In the genomic region with DNA sequence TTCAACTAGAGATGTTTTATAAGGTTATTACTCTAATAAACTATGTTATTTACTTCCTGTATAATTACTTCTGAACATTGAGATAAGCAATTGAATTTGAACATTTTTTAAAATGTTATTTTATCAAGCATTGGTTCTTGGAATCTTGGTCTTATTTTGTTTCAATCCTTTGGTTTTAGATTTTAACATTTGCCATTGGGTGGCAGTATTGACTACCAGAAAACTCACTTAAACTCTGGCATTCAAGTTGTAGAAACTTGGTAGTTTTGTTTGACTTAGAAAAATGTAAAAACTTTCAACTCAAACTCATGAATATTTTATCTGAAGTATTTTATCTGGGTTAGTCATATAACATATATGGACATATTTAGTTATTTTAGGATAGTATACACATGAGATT, we compare ENCODE assay signal across 9 cellular contexts. TPM values are rescaled to one million over a fixed set of nuclear protein-coding genes. Genes with fewer than 3 reads are reported as not detected.
DNase-seq lines count a peak whose midpoint lies in the region; ATAC-seq and TF ChIP-seq lines count a peak whose summit lies in the region.
"Had no signal": no experiment of that assay in that cellular context is flagged by ENCODE, and none has a peak within 500 bp of the region (broad histone marks: within the 10 kb centered on the region; RNA-seq: fewer than 3 reads in every experiment).

No MANE protein-coding gene starts in this region.

- H3K27ac ChIP-seq in brain microvascular endothelial cell = no peak overlapping the region
- no peak overlapping the region for H3K27ac ChIP-seq in liver (ENCODE audit: low read depth in 1 of 2, low read length in 2 of 2)
- H3K27ac ChIP-seq in coronary artery = no peak overlapping the region

- H3K4me1 ChIP-seq in liver (ENCODE audit: control insufficient read depth in 4 of 4, insufficient read depth in 4 of 4, low read length in 3 of 4) = no peaks in the 10 kb centered on the region

- DNase-seq in Ammon's horn (ENCODE audit: low spot score) (peak; percentile 11), HT-29 (ENCODE audit: low spot score) (peak; percentile 29), brain microvascular endothelial cell (no peak), coronary artery (ENCODE audit: low spot score) (no peak), DMS79 treated with DMSO at 0.1 percent for 48 hours (lab: John Stamatoyannopoulos, UW) (no peak)
- no peak for DNase-seq in effector memory CD8-positive, alpha-beta T cell
- DNase-seq: naive B cell had no signal

- no peak overlapping the region for H3K4me3 Mint-ChIP-seq in effector memory CD8-positive, alpha-beta T cell
- H3K4me3 Mint-ChIP-seq: naive B cell had no signal

- H3K27me3 Mint-ChIP-seq in effector memory CD8-positive, alpha-beta T cell = peaks cover 0 to 6% of the 10 kb centered on the region in 2 donors

- no peak for ATAC-seq in effector memory CD8-positive, alpha-beta T cell (replicated peaks)
- ATAC-seq in HG03280 (IDR thresholded peaks at IDR 0.05; ENCODE audit: unreplicated experiment) = no peak

- TF ChIP-seq CTCF in brain microvascular endothelial cell (IDR thresholded peaks at IDR 0.05; ENCODE audit: low read depth, low read length, missing control alignments) (peak; percentile 20), liver (IDR thresholded peaks at IDR 0.05; ENCODE audit: low read depth, low read length, missing input control) (peak; percentile 23), coronary artery (IDR thresholded peaks at IDR 0.05) (no peak)

- no peaks in the 10 kb centered on the region for H3K4me1 Mint-ChIP-seq in effector memory CD8-positive, alpha-beta T cell (ENCODE audit: low read depth in 2 of 2)
- H3K4me1 Mint-ChIP-seq: naive B cell had no signal

- in situ Hi-C loops in brain microvascular endothelial cell (cut with HindIII; ENCODE audit: low pct_ligation_motif_present, low sequenced_read_pairs) = no loop called here

- H3K9ac ChIP-seq in liver (ENCODE audit: low read depth in 1 of 2, low read length in 2 of 2) = no peak overlapping the region

- no peaks in the 10 kb centered on the region for H3K9me3 ChIP-seq in liver (ENCODE audit: control insufficient read depth in 4 of 4, low read length in 3 of 4)

- H3K4me3 ChIP-seq in brain microvascular endothelial cell (ENCODE audit: low read depth, low read length) (no peak overlapping the region), liver (ENCODE audit: low read depth in 1 of 3, low read length in 3 of 3) (no peak overlapping the region), coronary artery (no peak overlapping the region)

- no peak overlapping the region for H3K27ac Mint-ChIP-seq in effector memory CD8-positive, alpha-beta T cell
- H3K27ac Mint-ChIP-seq: naive B cell had no signal

- no peaks in the 10 kb centered on the region for H3K36me3 Mint-ChIP-seq in effector memory CD8-positive, alpha-beta T cell (ENCODE audit: insufficient read depth)
- H3K36me3 Mint-ChIP-seq: naive B cell had no signal

- H3K9me3 Mint-ChIP-seq in effector memory CD8-positive, alpha-beta T cell = peaks cover 0 to 5% of the 10 kb centered on the region in 2 donors

- no peaks in the 10 kb centered on the region for H3K27me3 ChIP-seq in brain microvascular endothelial cell (replicated peaks)
- no peaks in the 10 kb centered on the region for H3K27me3 ChIP-seq in liver (ENCODE audit: control insufficient read depth in 4 of 4, insufficient read depth in 4 of 4, low read length in 3 of 4)

- H3K36me3 ChIP-seq in brain microvascular endothelial cell (replicated peaks) (no peaks in the 10 kb centered on the region), liver (ENCODE audit: control insufficient read depth in 4 of 4, insufficient read depth in 3 of 4, low read depth in 1 of 4, low read length in 3 of 4) (no peaks in the 10 kb centered on the region)

- TF ChIP-seq RAD21 in liver (IDR thresholded peaks at IDR 0.05) = peak; percentile 66 to 68

TF ChIP-seq in liver, 16 proteins besides CTCF, POLR2A, EP300 and RAD21:
- TF ChIP-seq GABPA (IDR thresholded peaks at IDR 0.05 in 1 of 2, conservative IDR thresholded peaks at IDR 0.05 in 1 of 2) = no peak
- no peak for TF ChIP-seq TAF1 (conservative IDR thresholded peaks at IDR 0.05)
- TF ChIP-seq, protein P1, sequence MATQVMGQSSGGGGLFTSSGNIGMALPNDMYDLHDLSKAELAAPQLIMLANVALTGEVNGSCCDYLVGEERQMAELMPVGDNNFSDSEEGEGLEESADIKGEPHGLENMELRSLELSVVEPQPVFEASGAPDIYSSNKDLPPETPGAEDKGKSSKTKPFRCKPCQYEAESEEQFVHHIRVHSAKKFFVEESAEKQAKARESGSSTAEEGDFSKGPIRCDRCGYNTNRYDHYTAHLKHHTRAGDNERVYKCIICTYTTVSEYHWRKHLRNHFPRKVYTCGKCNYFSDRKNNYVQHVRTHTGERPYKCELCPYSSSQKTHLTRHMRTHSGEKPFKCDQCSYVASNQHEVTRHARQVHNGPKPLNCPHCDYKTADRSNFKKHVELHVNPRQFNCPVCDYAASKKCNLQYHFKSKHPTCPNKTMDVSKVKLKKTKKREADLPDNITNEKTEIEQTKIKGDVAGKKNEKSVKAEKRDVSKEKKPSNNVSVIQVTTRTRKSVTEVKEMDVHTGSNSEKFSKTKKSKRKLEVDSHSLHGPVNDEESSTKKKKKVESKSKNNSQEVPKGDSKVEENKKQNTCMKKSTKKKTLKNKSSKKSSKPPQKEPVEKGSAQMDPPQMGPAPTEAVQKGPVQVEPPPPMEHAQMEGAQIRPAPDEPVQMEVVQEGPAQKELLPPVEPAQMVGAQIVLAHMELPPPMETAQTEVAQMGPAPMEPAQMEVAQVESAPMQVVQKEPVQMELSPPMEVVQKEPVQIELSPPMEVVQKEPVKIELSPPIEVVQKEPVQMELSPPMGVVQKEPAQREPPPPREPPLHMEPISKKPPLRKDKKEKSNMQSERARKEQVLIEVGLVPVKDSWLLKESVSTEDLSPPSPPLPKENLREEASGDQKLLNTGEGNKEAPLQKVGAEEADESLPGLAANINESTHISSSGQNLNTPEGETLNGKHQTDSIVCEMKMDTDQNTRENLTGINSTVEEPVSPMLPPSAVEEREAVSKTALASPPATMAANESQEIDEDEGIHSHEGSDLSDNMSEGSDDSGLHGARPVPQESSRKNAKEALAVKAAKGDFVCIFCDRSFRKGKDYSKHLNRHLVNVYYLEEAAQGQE (IDR thresholded peaks at IDR 0.05) = no peak
- no peak for TF ChIP-seq HNF4G (IDR thresholded peaks at IDR 0.05)
- TF ChIP-seq, protein P2, sequence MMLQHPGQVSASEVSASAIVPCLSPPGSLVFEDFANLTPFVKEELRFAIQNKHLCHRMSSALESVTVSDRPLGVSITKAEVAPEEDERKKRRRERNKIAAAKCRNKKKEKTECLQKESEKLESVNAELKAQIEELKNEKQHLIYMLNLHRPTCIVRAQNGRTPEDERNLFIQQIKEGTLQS (IDR thresholded peaks at IDR 0.05) = no peak
- no peak for TF ChIP-seq RXRA (IDR thresholded peaks at IDR 0.05)
- no peak for TF ChIP-seq FOXA2 (IDR thresholded peaks at IDR 0.05)
- TF ChIP-seq EGR1 (IDR thresholded peaks at IDR 0.05; ENCODE audit: low read depth in 2 of 2) = no peak
- no peak for TF ChIP-seq NR2F2 (IDR thresholded peaks at IDR 0.05)
- TF ChIP-seq, protein P3, sequence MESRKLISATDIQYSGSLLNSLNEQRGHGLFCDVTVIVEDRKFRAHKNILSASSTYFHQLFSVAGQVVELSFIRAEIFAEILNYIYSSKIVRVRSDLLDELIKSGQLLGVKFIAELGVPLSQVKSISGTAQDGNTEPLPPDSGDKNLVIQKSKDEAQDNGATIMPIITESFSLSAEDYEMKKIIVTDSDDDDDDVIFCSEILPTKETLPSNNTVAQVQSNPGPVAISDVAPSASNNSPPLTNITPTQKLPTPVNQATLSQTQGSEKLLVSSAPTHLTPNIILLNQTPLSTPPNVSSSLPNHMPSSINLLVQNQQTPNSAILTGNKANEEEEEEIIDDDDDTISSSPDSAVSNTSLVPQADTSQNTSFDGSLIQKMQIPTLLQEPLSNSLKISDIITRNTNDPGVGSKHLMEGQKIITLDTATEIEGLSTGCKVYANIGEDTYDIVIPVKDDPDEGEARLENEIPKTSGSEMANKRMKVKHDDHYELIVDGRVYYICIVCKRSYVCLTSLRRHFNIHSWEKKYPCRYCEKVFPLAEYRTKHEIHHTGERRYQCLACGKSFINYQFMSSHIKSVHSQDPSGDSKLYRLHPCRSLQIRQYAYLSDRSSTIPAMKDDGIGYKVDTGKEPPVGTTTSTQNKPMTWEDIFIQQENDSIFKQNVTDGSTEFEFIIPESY (IDR thresholded peaks at IDR 0.05) = no peak
- TF ChIP-seq, protein P4, sequence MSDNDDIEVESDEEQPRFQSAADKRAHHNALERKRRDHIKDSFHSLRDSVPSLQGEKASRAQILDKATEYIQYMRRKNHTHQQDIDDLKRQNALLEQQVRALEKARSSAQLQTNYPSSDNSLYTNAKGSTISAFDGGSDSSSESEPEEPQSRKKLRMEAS (IDR thresholded peaks at IDR 0.05) = no peak
- TF ChIP-seq FOXA1 (IDR thresholded peaks at IDR 0.05) = no peak
- TF ChIP-seq SP1 (IDR thresholded peaks at IDR 0.05) = no peak
- TF ChIP-seq JUND (IDR thresholded peaks at IDR 0.05) = no peak
- no peak for TF ChIP-seq YY1 (IDR thresholded peaks at IDR 0.05)
- TF ChIP-seq HNF4A (conservative IDR thresholded peaks at IDR 0.05) = no peak

RNA-seq across cellular contexts. Expression of a gene that starts 48.1 kb away (rescaled TPM):
- not detected in 2 replicates for total RNA-seq in HT-29 (2014; rRNA removed; shearing (Covaris generic))
- 10 to 100 TPM in 1 of 2 donors, 1 to 10 TPM in 1; 9.3 to 26.9 TPM for total RNA-seq in liver
- 1 to 10 TPM in 1 of 2 donors, under 1 TPM in 1; 0.40 to 1.4 TPM for polyA plus RNA-seq in liver

Comparison
In these comparisons a context has a peak if more than half of its experiments do, and no peak if none do; other contexts are left out.
1. DNase-seq: peak in Ammon's horn (single experiment) and HT-29 (single experiment); none in brain microvascular endothelial cell (single experiment), effector memory CD8-positive, alpha-beta T cell (0 of 3), coronary artery (single experiment) and DMS79 treated with DMSO at 0.1 percent for 48 hours (single experiment).
2. RNA of a gene that starts 48.1 kb away (total RNA-seq): 9.3 to 26.9 TPM in liver; not detected in HT-29; every median in the first group is over 10 times any median in the second.